8 cellular contexts compared by ENCODE assay signal in genomic region chr7:142557971-142558582, GRCh38.
DNase-seq lines count a peak whose midpoint lies in the region; ATAC-seq and TF ChIP-seq lines count a peak whose summit lies in the region.

No MANE protein-coding gene starts in this region.

- H3K4me3 Mint-ChIP-seq in naive B cell, result no peak overlapping the region

- peak; percentile 75 for ATAC-seq in GM21423 (IDR thresholded peaks at IDR 0.05; ENCODE audit: unreplicated experiment)
- ATAC-seq in naive B cell (ENCODE audit: low read depth in 2 of 2), result peak; percentile 61 to 77

- H3K9me3 ChIP-seq in colonic mucosa, result no peaks in the 10 kb centered on the region
- H3K9me3 ChIP-seq in stomach, result no peaks in the 10 kb centered on the region

- peaks cover 3 to 7% of the 10 kb centered on the region in 2 donors for H3K36me3 Mint-ChIP-seq in naive B cell

- TF ChIP-seq CTCF in GM06990 (IDR thresholded peaks at IDR 0.05; ENCODE audit: insufficient read depth, low read length, poor library complexity, severe bottlenecking), result peak; percentile 94
- peak; percentile 62 for TF ChIP-seq CTCF in colonic mucosa (IDR thresholded peaks at IDR 0.05)
- peak in 2 of 7 experiments; percentile 38 to 40 for TF ChIP-seq CTCF in stomach (IDR thresholded peaks at IDR 0.05)

- intact Hi-C loops in colonic mucosa (cut with DNase I) (no loop called here), stomach (cut with DNase I; ENCODE audit: low total_unique reads) (no loop called here)

- no peak for TF ChIP-seq EP300 in stomach (IDR thresholded peaks at IDR 0.05)

- H3K4me1 Mint-ChIP-seq in naive B cell, result peaks cover 0 to 4% (median 2%) of the 10 kb centered on the region in 3 donors

- H3K27ac ChIP-seq in colonic mucosa (no peak overlapping the region), stomach (no peak overlapping the region)

- H3K27ac Mint-ChIP-seq in naive B cell, result no peak overlapping the region

- no peaks in the 10 kb centered on the region; the same call in 1 of the 2 replicates for H3K27me3 ChIP-seq in GM06990 (replicated peaks; ENCODE audit: control insufficient read depth, insufficient read depth, low read length)
- H3K27me3 ChIP-seq in colonic mucosa, result no peaks in the 10 kb centered on the region
- peaks cover 0 to 5% (median 0%) of the 10 kb centered on the region in 3 donors for H3K27me3 ChIP-seq in stomach

- H3K9ac ChIP-seq in colonic mucosa (ENCODE audit: low read depth in 2 of 2, low read length in 2 of 2), result no peak overlapping the region

- H3K4me1 ChIP-seq in colonic mucosa, result no peaks in the 10 kb centered on the region
- peaks cover 0 to 7% (median 0%) of the 10 kb centered on the region in 4 donors for H3K4me1 ChIP-seq in stomach

- no peak overlapping the region for H3K4me3 ChIP-seq in GM06990 (replicated peaks; ENCODE audit: low read depth, low read length)
- H3K4me3 ChIP-seq in colonic mucosa, result no peak overlapping the region
- H3K4me3 ChIP-seq in stomach, result no peak overlapping the region

- 34 to 42% (median 38%) methylated on average over 5 of the region's 5 CpGs for WGBS in stomach, 5 donors

- H3K9me3 Mint-ChIP-seq in naive B cell, result peaks cover 0 to 4% (median 0%) of the 10 kb centered on the region in 7 donors

- peaks cover 58 to 69% (median 59%) of the 10 kb centered on the region in 3 donors for H3K27me3 Mint-ChIP-seq in naive B cell

- H3K36me3 ChIP-seq in GM06990 (ENCODE audit: control insufficient read depth, insufficient read depth, low read length) (no peaks in the 10 kb centered on the region), colonic mucosa (no peaks in the 10 kb centered on the region), stomach (no peaks in the 10 kb centered on the region)

- TF ChIP-seq POLR2A in stomach (IDR thresholded peaks at IDR 0.05), result no peak

- no peak for DNase-seq in GM06990 (ENCODE audit: extremely low read depth, insufficient read length)
- peak; percentile 22 for DNase-seq in HK-2 (ENCODE audit: unreplicated experiment)
- DNase-seq in UCSD-AML1 (lab: John Stamatoyannopoulos, UW; ENCODE audit: unreplicated experiment), result peak; percentile 12
- DNase-seq in colonic mucosa, result peak; percentile 49
- DNase-seq in naive B cell, result no peak
- DNase-seq in stomach, result no peak
- no peak for DNase-seq in DMS114 treated with DMSO at 0.1 percent for 48 hours (lab: John Stamatoyannopoulos, UW; ENCODE audit: unreplicated experiment)

Comparison
In these comparisons a context has a peak if more than half of its experiments do, and no peak if none do; other contexts are left out.
1. DNase-seq: peak in HK-2 (single experiment), UCSD-AML1 (single experiment) and colonic mucosa (single experiment); none in GM06990 (single experiment), naive B cell (single experiment), stomach (single experiment) and DMS114 treated with DMSO at 0.1 percent for 48 hours (single experiment).